In genomic region chr10:73494213-73494612, GRCh38 we compare ENCODE assay signal across 1 cellular context.
TF ChIP-seq lines count a peak whose summit lies in the region.

No MANE protein-coding gene starts in this region.

TF ChIP-seq in WTC11, 78 proteins besides CTCF, POLR2A, EP300 and RAD21 (continued from another document):
- TF ChIP-seq, protein P1, sequence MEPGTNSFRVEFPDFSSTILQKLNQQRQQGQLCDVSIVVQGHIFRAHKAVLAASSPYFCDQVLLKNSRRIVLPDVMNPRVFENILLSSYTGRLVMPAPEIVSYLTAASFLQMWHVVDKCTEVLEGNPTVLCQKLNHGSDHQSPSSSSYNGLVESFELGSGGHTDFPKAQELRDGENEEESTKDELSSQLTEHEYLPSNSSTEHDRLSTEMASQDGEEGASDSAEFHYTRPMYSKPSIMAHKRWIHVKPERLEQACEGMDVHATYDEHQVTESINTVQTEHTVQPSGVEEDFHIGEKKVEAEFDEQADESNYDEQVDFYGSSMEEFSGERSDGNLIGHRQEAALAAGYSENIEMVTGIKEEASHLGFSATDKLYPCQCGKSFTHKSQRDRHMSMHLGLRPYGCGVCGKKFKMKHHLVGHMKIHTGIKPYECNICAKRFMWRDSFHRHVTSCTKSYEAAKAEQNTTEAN (CRISPR knock-in tag; IDR thresholded peaks at IDR 0.05), result no peak
- TF ChIP-seq E2F1 (CRISPR knock-in tag; IDR thresholded peaks at IDR 0.05) (no peak), NFYB (CRISPR knock-in tag; conservative IDR thresholded peaks at IDR 0.05; ENCODE audit: low read depth) (no peak), ZNF138 (CRISPR knock-in tag; conservative IDR thresholded peaks at IDR 0.05) (no peak), ZNF317 (CRISPR knock-in tag; IDR thresholded peaks at IDR 0.05; ENCODE audit: borderline replicate concordance, low read depth) (no peak), ZNF121 (CRISPR knock-in tag; IDR thresholded peaks at IDR 0.05) (no peak), CREB1 (CRISPR knock-in tag; IDR thresholded peaks at IDR 0.05) (no peak), CBFB (CRISPR knock-in tag; IDR thresholded peaks at IDR 0.05; ENCODE audit: low read depth) (no peak), USF1 (CRISPR knock-in tag; IDR thresholded peaks at IDR 0.05) (no peak)
- TF ChIP-seq, protein P2, sequence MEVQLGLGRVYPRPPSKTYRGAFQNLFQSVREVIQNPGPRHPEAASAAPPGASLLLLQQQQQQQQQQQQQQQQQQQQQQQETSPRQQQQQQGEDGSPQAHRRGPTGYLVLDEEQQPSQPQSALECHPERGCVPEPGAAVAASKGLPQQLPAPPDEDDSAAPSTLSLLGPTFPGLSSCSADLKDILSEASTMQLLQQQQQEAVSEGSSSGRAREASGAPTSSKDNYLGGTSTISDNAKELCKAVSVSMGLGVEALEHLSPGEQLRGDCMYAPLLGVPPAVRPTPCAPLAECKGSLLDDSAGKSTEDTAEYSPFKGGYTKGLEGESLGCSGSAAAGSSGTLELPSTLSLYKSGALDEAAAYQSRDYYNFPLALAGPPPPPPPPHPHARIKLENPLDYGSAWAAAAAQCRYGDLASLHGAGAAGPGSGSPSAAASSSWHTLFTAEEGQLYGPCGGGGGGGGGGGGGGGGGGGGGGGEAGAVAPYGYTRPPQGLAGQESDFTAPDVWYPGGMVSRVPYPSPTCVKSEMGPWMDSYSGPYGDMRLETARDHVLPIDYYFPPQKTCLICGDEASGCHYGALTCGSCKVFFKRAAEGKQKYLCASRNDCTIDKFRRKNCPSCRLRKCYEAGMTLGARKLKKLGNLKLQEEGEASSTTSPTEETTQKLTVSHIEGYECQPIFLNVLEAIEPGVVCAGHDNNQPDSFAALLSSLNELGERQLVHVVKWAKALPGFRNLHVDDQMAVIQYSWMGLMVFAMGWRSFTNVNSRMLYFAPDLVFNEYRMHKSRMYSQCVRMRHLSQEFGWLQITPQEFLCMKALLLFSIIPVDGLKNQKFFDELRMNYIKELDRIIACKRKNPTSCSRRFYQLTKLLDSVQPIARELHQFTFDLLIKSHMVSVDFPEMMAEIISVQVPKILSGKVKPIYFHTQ (CRISPR knock-in tag; IDR thresholded peaks at IDR 0.05), result no peak
- TF ChIP-seq, protein P3, sequence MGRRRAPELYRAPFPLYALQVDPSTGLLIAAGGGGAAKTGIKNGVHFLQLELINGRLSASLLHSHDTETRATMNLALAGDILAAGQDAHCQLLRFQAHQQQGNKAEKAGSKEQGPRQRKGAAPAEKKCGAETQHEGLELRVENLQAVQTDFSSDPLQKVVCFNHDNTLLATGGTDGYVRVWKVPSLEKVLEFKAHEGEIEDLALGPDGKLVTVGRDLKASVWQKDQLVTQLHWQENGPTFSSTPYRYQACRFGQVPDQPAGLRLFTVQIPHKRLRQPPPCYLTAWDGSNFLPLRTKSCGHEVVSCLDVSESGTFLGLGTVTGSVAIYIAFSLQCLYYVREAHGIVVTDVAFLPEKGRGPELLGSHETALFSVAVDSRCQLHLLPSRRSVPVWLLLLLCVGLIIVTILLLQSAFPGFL (CRISPR knock-in tag; IDR thresholded peaks at IDR 0.05; ENCODE audit: borderline replicate concordance), result no peak
TF ChIP-seq in WTC11: peak in this region for 0.
